In the genomic region with DNA sequence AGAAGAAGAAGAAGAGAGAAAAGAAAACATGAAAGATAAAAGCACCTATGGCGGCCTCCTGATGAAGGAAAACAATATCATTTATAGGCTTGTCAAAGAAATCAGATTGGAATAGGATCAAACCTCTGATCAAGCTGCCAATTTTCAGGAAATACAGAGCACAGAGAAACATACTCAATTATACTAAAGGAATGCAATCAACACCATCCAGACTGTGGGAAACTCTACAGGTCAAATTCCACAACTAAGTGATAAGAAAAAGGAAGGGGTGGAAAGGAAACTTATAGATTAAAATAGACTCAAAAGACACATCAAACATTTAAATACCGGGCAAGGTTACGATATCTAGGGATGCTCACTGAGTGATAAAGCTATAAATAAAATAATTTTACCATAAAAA, we compare ENCODE assay signal across 25 cellular contexts. TPM values are rescaled to one million over a fixed set of nuclear protein-coding genes. Genes with fewer than 3 reads are reported as not detected.
DNase-seq lines count a peak whose midpoint lies in the region; ATAC-seq and TF ChIP-seq lines count a peak whose summit lies in the region.
"Had no signal": no experiment of that assay in that cellular context is flagged by ENCODE, and none has a peak within 500 bp of the region (broad histone marks: within the 10 kb centered on the region; RNA-seq: fewer than 3 reads in every experiment).

No MANE protein-coding gene starts in this region.

- DNase-seq in T-helper 1 cell = no peak
- no peak for DNase-seq in CD8-positive, alpha-beta memory T cell
- DNase-seq in body of pancreas = no peak
- no peak for DNase-seq in Karpas-422
- DNase-seq in smooth muscle cell (lab: John Stamatoyannopoulos, UW; ENCODE audit: unreplicated experiment) = no peak
- DNase-seq: activated CD4-positive, alpha-beta T cell treated with anti-CD3 and anti-CD28 coated beads for 1 hour; activated effector memory CD4-positive, alpha-beta T cell treated with Interleukin-2 at 50 U/mL for 16 hours; H9; head of caudate nucleus; KG1; NCI-H1436 treated with DMSO at 0.1 percent for 48 hours; NCI-H446 treated with DMSO at 0.1 percent for 48 hours; NCI-H82; stomach; thyroid gland had no signal

- H3K27ac Mint-ChIP-seq in T-helper 1 cell treated with Interleukin-12 subunit alpha and Interleukin-12 subunit beta and Interleukin-4 antibody, amounts not matched to agents 30 μg/mL and 1 μg/mL, for 36 hours = peak overlapping the region; percentile 33
- peak overlapping the region in 6 of 8 donors; percentile 23 to 87 (median 62) for H3K27ac Mint-ChIP-seq in CD8-positive, alpha-beta memory T cell
- H3K27ac Mint-ChIP-seq: brain, H9 had no signal

- H3K4me2 ChIP-seq in Karpas-422 (ENCODE audit: low read depth, low read length, poor library complexity, severe bottlenecking) = no peak overlapping the region
- no peak overlapping the region for H3K4me2 ChIP-seq in smooth muscle cell

- no peaks in the 10 kb centered on the region for H3K9me3 ChIP-seq in CD8-positive, alpha-beta memory T cell (ENCODE audit: low read length)
- H3K9me3 ChIP-seq in body of pancreas (no peaks in the 10 kb centered on the region), mesodermal cell (ENCODE audit: control insufficient read depth, low read length) (no peaks in the 10 kb centered on the region), Karpas-422 (ENCODE audit: low read length) (no peaks in the 10 kb centered on the region), smooth muscle cell (replicated peaks; ENCODE audit: low read depth) (no peaks in the 10 kb centered on the region)
- H3K9me3 ChIP-seq: SJSA1, stomach, thyroid gland had no signal

- TF ChIP-seq CTCF in body of pancreas (IDR thresholded peaks at IDR 0.05) (no peak), smooth muscle cell (IDR thresholded peaks at IDR 0.05; ENCODE audit: borderline replicate concordance, insufficient read depth, poor library complexity, severe bottlenecking) (no peak)

- H3K36me3 Mint-ChIP-seq in T-helper 1 cell treated with Interleukin-12 subunit alpha and Interleukin-12 subunit beta and Interleukin-4 antibody, amounts not matched to agents 30 μg/mL and 1 μg/mL, for 36 hours (ENCODE audit: low read depth) = peaks cover 12% of the 10 kb centered on the region
- H3K36me3 Mint-ChIP-seq in CD8-positive, alpha-beta memory T cell = peaks cover 4 to 31% (median 15%) of the 10 kb centered on the region in 3 donors
- H3K36me3 Mint-ChIP-seq: brain had no signal

- H4K20me1 ChIP-seq in Karpas-422 (ENCODE audit: insufficient read depth, low read depth, low read length) (no peaks in the 10 kb centered on the region), smooth muscle cell (ENCODE audit: low read depth) (no peaks in the 10 kb centered on the region)

- no peaks in the 10 kb centered on the region for H3K9me2 ChIP-seq in Karpas-422 (replicated peaks; ENCODE audit: insufficient read depth, low read length)

- no peaks in the 10 kb centered on the region for H3K9me3 Mint-ChIP-seq in T-helper 1 cell treated with Interleukin-12 subunit alpha and Interleukin-12 subunit beta and Interleukin-4 antibody, amounts not matched to agents 30 μg/mL and 1 μg/mL, for 36 hours
- no peaks in the 10 kb centered on the region for H3K9me3 Mint-ChIP-seq in CD8-positive, alpha-beta memory T cell
- H3K9me3 Mint-ChIP-seq: brain, CD14-positive monocyte, H9 had no signal

- H3K4me1 Mint-ChIP-seq in T-helper 1 cell treated with Interleukin-12 subunit alpha and Interleukin-12 subunit beta and Interleukin-4 antibody, amounts not matched to agents 30 μg/mL and 1 μg/mL, for 36 hours (ENCODE audit: low read depth) = peaks cover 34% of the 10 kb centered on the region
- peaks cover 46 to 74% (median 70%) of the 10 kb centered on the region in 3 donors for H3K4me1 Mint-ChIP-seq in CD8-positive, alpha-beta memory T cell

- H3K79me2 ChIP-seq in Karpas-422 (ENCODE audit: low read length) (no peaks in the 10 kb centered on the region), smooth muscle cell (ENCODE audit: low read depth) (no peaks in the 10 kb centered on the region)

- intact Hi-C loops in body of pancreas (cut with DNase I) = no loop called here

- H3K27me3 ChIP-seq in CD8-positive, alpha-beta memory T cell (ENCODE audit: insufficient read depth, low read length, poor library complexity, severe bottlenecking) = no peaks in the 10 kb centered on the region
- H3K27me3 ChIP-seq in body of pancreas = no peaks in the 10 kb centered on the region
- H3K27me3 ChIP-seq in Karpas-422 (ENCODE audit: low read length) = no peaks in the 10 kb centered on the region
- no peaks in the 10 kb centered on the region for H3K27me3 ChIP-seq in smooth muscle cell (ENCODE audit: low read depth)
- H3K27me3 ChIP-seq: SJSA1, stomach, thyroid gland had no signal

- WGBS in body of pancreas, 2 donors = 11 to 19% methylated on average over 3 of the region's 3 CpGs
- WGBS in mesodermal cell (ENCODE audit: insufficient coverage in 2 of 2), 2 experiments = no CpG with 5 or more reads among the region's 3 CpGs
- 93% methylated on average over 3 of the region's 3 CpGs for WGBS in smooth muscle cell (ENCODE audit: low lambda C conversion rate)

- H3F3A ChIP-seq in smooth muscle cell (ENCODE audit: low read depth) = no peaks in the 10 kb centered on the region

- H3K9ac ChIP-seq in Karpas-422 (ENCODE audit: low read length) = no peak overlapping the region
- no peak overlapping the region for H3K9ac ChIP-seq in smooth muscle cell (ENCODE audit: low read depth)

- H3K36me3 ChIP-seq in CD8-positive, alpha-beta memory T cell (ENCODE audit: insufficient read depth, low read length) = no peaks in the 10 kb centered on the region
- H3K36me3 ChIP-seq in body of pancreas (replicated peaks in 1 of 2; ENCODE audit: insufficient read depth in 1 of 2, low read depth in 2 of 2) = no peaks in the 10 kb centered on the region
- no peaks in the 10 kb centered on the region for H3K36me3 ChIP-seq in mesodermal cell (ENCODE audit: control insufficient read depth, insufficient read depth, low read length)
- no peaks in the 10 kb centered on the region for H3K36me3 ChIP-seq in Karpas-422 (ENCODE audit: insufficient read depth, low read length)
- H3K36me3 ChIP-seq in smooth muscle cell (ENCODE audit: low read depth) = no peaks in the 10 kb centered on the region
- H3K36me3 ChIP-seq: SJSA1, stomach, thyroid gland had no signal

- no peak for TF ChIP-seq POLR2A in body of pancreas (IDR thresholded peaks at IDR 0.05)

- POLR2A ChIA-PET in CD8-positive, alpha-beta memory T cell (lab: Charles Lee) = no interaction called here

- peak; percentile 59 for ATAC-seq in body of pancreas
- no peak for ATAC-seq in HG03469 (IDR thresholded peaks at IDR 0.05; ENCODE audit: unreplicated experiment)

- no peak overlapping the region for H2AFZ ChIP-seq in Karpas-422 (ENCODE audit: low read length)
- no peak overlapping the region for H2AFZ ChIP-seq in smooth muscle cell (ENCODE audit: low read depth)

- CTCF ChIA-PET in CD8-positive, alpha-beta memory T cell (lab: Charles Lee) = interaction anchor here (1.2 to 1.8 kb wide), 2 partner anchors 14 to 497 kb away, joined by 4 to 7 read pairs; no protein-coding TSS in a partner anchor

- no peak overlapping the region for H3K4me3 ChIP-seq in CD8-positive, alpha-beta memory T cell (ENCODE audit: low read length)
- H3K4me3 ChIP-seq in body of pancreas (no peak overlapping the region), mesodermal cell (ENCODE audit: extremely low read depth, insufficient read depth, low read length, poor library complexity, severe bottlenecking) (no peak overlapping the region), Karpas-422 (ENCODE audit: low read length) (no peak overlapping the region), smooth muscle cell (no peak overlapping the region)
- H3K4me3 ChIP-seq: lung, SJSA1, stomach, thyroid gland had no signal

- H3K4me1 ChIP-seq in CD8-positive, alpha-beta memory T cell (ENCODE audit: insufficient read depth, low read length) = peaks cover 14% of the 10 kb centered on the region
- H3K4me1 ChIP-seq in body of pancreas (peaks cover 18% of the 10 kb centered on the region), mesodermal cell (ENCODE audit: control insufficient read depth, insufficient read depth, low read length, poor library complexity, severe bottlenecking) (peaks cover 22% of the 10 kb centered on the region), Karpas-422 (ENCODE audit: low read length) (no peaks in the 10 kb centered on the region), smooth muscle cell (ENCODE audit: low read depth) (no peaks in the 10 kb centered on the region)
- H3K4me1 ChIP-seq: stomach, thyroid gland had no signal

- H3K27me3 Mint-ChIP-seq in T-helper 1 cell treated with Interleukin-12 subunit alpha and Interleukin-12 subunit beta and Interleukin-4 antibody, amounts not matched to agents 30 μg/mL and 1 μg/mL, for 36 hours (ENCODE audit: low read depth) = no peaks in the 10 kb centered on the region
- no peaks in the 10 kb centered on the region for H3K27me3 Mint-ChIP-seq in CD8-positive, alpha-beta memory T cell
- H3K27me3 Mint-ChIP-seq: brain had no signal

- no peak overlapping the region for H3K27ac ChIP-seq in CD8-positive, alpha-beta memory T cell (ENCODE audit: low read depth, low read length)
- H3K27ac ChIP-seq in body of pancreas (no peak overlapping the region), mesodermal cell (ENCODE audit: low read depth, low read length, severe bottlenecking) (peak overlapping the region; percentile 5), Karpas-422 (ENCODE audit: low read length) (no peak overlapping the region), smooth muscle cell (ENCODE audit: low read depth) (no peak overlapping the region)
- H3K27ac ChIP-seq: 22Rv1, SJSA1, stomach, thyroid gland had no signal

- no peak overlapping the region for H3K4me3 Mint-ChIP-seq in T-helper 1 cell treated with Interleukin-12 subunit alpha and Interleukin-12 subunit beta and Interleukin-4 antibody, amounts not matched to agents 30 μg/mL and 1 μg/mL, for 36 hours
- no peak overlapping the region for H3K4me3 Mint-ChIP-seq in CD8-positive, alpha-beta memory T cell
- H3K4me3 Mint-ChIP-seq: brain, CD14-positive monocyte, H9 had no signal

RNA-seq across cellular contexts. Expression of a gene that starts 39.3 kb away (rescaled TPM):
- total RNA-seq in CD8-positive, alpha-beta memory T cell = 10 to 100 TPM; 25.0 to 26.4 TPM
- 59.2 TPM for polyA plus RNA-seq in CD8-positive, alpha-beta memory T cell
- 1 to 10 TPM; 4.9 to 6.2 TPM for total RNA-seq in body of pancreas
- not detected for polyA plus RNA-seq in mesodermal cell (2013, experiment 1 of 2)
- polyA plus RNA-seq in mesodermal cell (2013, experiment 2 of 2) = not detected
- total RNA-seq in Karpas-422 (2014; rRNA removed; shearing (Covaris generic); ENCODE audit: low replicate concordance) = 1.4 TPM in 1 of 2 replicates, not detected in the other
- total RNA-seq in smooth muscle cell = not detected in 2 replicates
- not detected in 2 replicates for polyA plus RNA-seq in smooth muscle cell
- total RNA-seq: pulmonary artery endothelial cell, RPMI7951 had no signal
